In the genomic region with DNA sequence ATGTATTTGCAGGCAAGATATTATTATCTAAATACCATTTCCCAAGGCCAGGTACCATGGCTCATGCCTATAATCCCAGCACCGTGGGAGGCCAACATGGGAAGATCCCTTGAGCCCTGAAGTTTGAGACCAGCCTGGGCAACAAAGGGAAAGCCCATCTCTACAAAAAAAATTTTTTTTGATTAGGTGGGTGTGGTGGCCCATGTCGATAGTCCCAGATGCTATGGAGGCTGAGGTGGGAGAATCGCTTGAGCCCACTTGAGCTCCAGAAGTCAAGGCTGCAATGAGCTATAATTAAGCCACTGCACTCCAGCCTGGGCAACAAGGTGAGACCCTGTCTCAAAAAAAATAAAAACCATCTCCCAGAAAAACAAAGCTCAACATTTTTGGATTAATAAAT, we compare ENCODE assay signal across 10 cellular contexts. TPM values are rescaled to one million over a fixed set of nuclear protein-coding genes. Genes with fewer than 3 reads are reported as not detected.
DNase-seq lines count a peak whose midpoint lies in the region; ATAC-seq and TF ChIP-seq lines count a peak whose summit lies in the region.
"Had no signal": no experiment of that assay in that cellular context is flagged by ENCODE, and none has a peak within 500 bp of the region (broad histone marks: within the 10 kb centered on the region; RNA-seq: fewer than 3 reads in every experiment).

No MANE protein-coding gene starts in this region.

- H3K27ac ChIP-seq in OCI-LY3 (ENCODE audit: low read length) = no peak overlapping the region
- H3K27ac ChIP-seq in trophoblast cell (ENCODE audit: low read depth, low read length) = no peak overlapping the region

- no peak overlapping the region for H2BK120ac ChIP-seq in trophoblast cell (ENCODE audit: insufficient read depth, low read length, poor library complexity)

- no peak overlapping the region for H4K12ac ChIP-seq in trophoblast cell (ENCODE audit: low read depth, low read length)

- peaks cover 14% of the 10 kb centered on the region for H3K4me1 ChIP-seq in OCI-LY3 (ENCODE audit: low read length)
- peaks cover 4 to 12% of the 10 kb centered on the region in 2 experiments for H3K4me1 ChIP-seq in trophoblast cell (ENCODE audit: control insufficient read depth in 1 of 2, insufficient read depth in 2 of 2, low read length in 2 of 2)

- H3K36me3 Mint-ChIP-seq in T-helper 1 cell treated with Interleukin-12 subunit alpha and Interleukin-12 subunit beta and Interleukin-4 antibody, amounts not matched to agents 30 μg/mL and 1 μg/mL, for 36 hours (ENCODE audit: low read depth) = peaks cover 38% of the 10 kb centered on the region
- peaks cover 6% of the 10 kb centered on the region for H3K36me3 Mint-ChIP-seq in effector memory CD8-positive, alpha-beta T cell (ENCODE audit: insufficient read depth)

- no peak overlapping the region for H4K8ac ChIP-seq in trophoblast cell (ENCODE audit: low read depth, low read length)

- H3K4me3 Mint-ChIP-seq in T-helper 1 cell treated with Interleukin-12 subunit alpha and Interleukin-12 subunit beta and Interleukin-4 antibody, amounts not matched to agents 30 μg/mL and 1 μg/mL, for 36 hours = peak overlapping the region; percentile 95
- peak overlapping the region; percentile 82 to 96 for H3K4me3 Mint-ChIP-seq in effector memory CD8-positive, alpha-beta T cell

- peak overlapping the region; percentile 91 for H3K4ac ChIP-seq in trophoblast cell (ENCODE audit: low read depth, low read length)

- WGBS in trophoblast cell (ENCODE audit: extremely low coverage, insufficient coverage, insufficient read length) = no CpG with 5 or more reads among the region's 3 CpGs

- no peak overlapping the region for H2BK12ac ChIP-seq in trophoblast cell (ENCODE audit: low read length)

- no peaks in the 10 kb centered on the region for H3K9me3 Mint-ChIP-seq in T-helper 1 cell treated with Interleukin-12 subunit alpha and Interleukin-12 subunit beta and Interleukin-4 antibody, amounts not matched to agents 30 μg/mL and 1 μg/mL, for 36 hours
- no peaks in the 10 kb centered on the region for H3K9me3 Mint-ChIP-seq in effector memory CD8-positive, alpha-beta T cell
- H3K9me3 Mint-ChIP-seq: activated T-cell treated with anti-CD3 and anti-CD28 coated beads, Interleukin-2, amount 50 U/mL, for 4 hours had no signal

- no peak overlapping the region for H3K9ac ChIP-seq in OCI-LY3 (ENCODE audit: low read length)
- no peak overlapping the region for H3K9ac ChIP-seq in trophoblast cell (ENCODE audit: low read length)

- ATAC-seq in effector memory CD8-positive, alpha-beta T cell (replicated peaks) = no peak
- no peak for ATAC-seq in GM18907 (IDR thresholded peaks at IDR 0.05; ENCODE audit: unreplicated experiment)
- ATAC-seq: activated T-cell treated with anti-CD3 and anti-CD28 coated beads, Interleukin-2, amount 50 U/mL, for 4 hours had no signal

- H3K79me2 ChIP-seq in OCI-LY3 (ENCODE audit: low read length) (peaks cover 41% of the 10 kb centered on the region), trophoblast cell (ENCODE audit: control insufficient read depth, insufficient read depth, low read length, poor library complexity) (peaks cover 14% of the 10 kb centered on the region)

- H3K27me3 Mint-ChIP-seq in T-helper 1 cell treated with Interleukin-12 subunit alpha and Interleukin-12 subunit beta and Interleukin-4 antibody, amounts not matched to agents 30 μg/mL and 1 μg/mL, for 36 hours (ENCODE audit: low read depth) = peaks cover 20% of the 10 kb centered on the region
- H3K27me3 Mint-ChIP-seq in effector memory CD8-positive, alpha-beta T cell = no peaks in the 10 kb centered on the region

- H4K20me1 ChIP-seq in OCI-LY3 (ENCODE audit: insufficient read depth, low read length) = peaks cover 21% of the 10 kb centered on the region

- no peak overlapping the region for H3K18ac ChIP-seq in trophoblast cell (ENCODE audit: low read length)

- no peak overlapping the region for H3K23ac ChIP-seq in trophoblast cell (ENCODE audit: low read length)

- no peaks in the 10 kb centered on the region for H3K9me3 ChIP-seq in OCI-LY3 (ENCODE audit: insufficient read depth, low read length)
- no peaks in the 10 kb centered on the region for H3K9me3 ChIP-seq in trophoblast cell (ENCODE audit: insufficient read depth, low read depth, low read length)

- no peak overlapping the region for H3K14ac ChIP-seq in trophoblast cell (ENCODE audit: low read length)

- no peak overlapping the region for H4K91ac ChIP-seq in trophoblast cell (ENCODE audit: low read depth, low read length)

- H2BK5ac ChIP-seq in trophoblast cell (ENCODE audit: low read depth, low read length, poor library complexity) = no peak overlapping the region

- H3K4me1 Mint-ChIP-seq in T-helper 1 cell treated with Interleukin-12 subunit alpha and Interleukin-12 subunit beta and Interleukin-4 antibody, amounts not matched to agents 30 μg/mL and 1 μg/mL, for 36 hours (ENCODE audit: low read depth) = peaks cover 47% of the 10 kb centered on the region
- peaks cover 15 to 17% of the 10 kb centered on the region in 2 donors for H3K4me1 Mint-ChIP-seq in effector memory CD8-positive, alpha-beta T cell (ENCODE audit: low read depth in 2 of 2)

- H3K27ac Mint-ChIP-seq in T-helper 1 cell treated with Interleukin-12 subunit alpha and Interleukin-12 subunit beta and Interleukin-4 antibody, amounts not matched to agents 30 μg/mL and 1 μg/mL, for 36 hours = peak overlapping the region; percentile 92
- H3K27ac Mint-ChIP-seq in effector memory CD8-positive, alpha-beta T cell = peak overlapping the region in 1 of 2 donors; percentile 87

- H3K4me2 ChIP-seq in OCI-LY3 (ENCODE audit: low read length) (peak overlapping the region; percentile 85), trophoblast cell (ENCODE audit: low read length) (peak overlapping the region; percentile 57)

- H3K36me3 ChIP-seq in OCI-LY3 (replicated peaks; ENCODE audit: low read depth, low read length) = peaks cover 48% of the 10 kb centered on the region
- H3K36me3 ChIP-seq in trophoblast cell (ENCODE audit: control insufficient read depth in 1 of 2, insufficient read depth in 2 of 2, low read length in 2 of 2) = peaks cover 9 to 31% of the 10 kb centered on the region in 2 experiments

- no peak overlapping the region for H2AK5ac ChIP-seq in trophoblast cell (ENCODE audit: low read length)

- H3K79me1 ChIP-seq in trophoblast cell (ENCODE audit: low read length) = peaks cover 10% of the 10 kb centered on the region

- TF ChIP-seq CTCF in OCI-LY3 (IDR thresholded peaks at IDR 0.05; ENCODE audit: low read depth, low read length) = no peak

- H3K4me3 ChIP-seq in OCI-LY3 (ENCODE audit: low read length) = peak overlapping the region; percentile 100
- H3K4me3 ChIP-seq in trophoblast cell (ENCODE audit: low read depth, low read length) = no peak overlapping the region

- DNase-seq in T-helper 1 cell (no peak), trophoblast cell (no peak), activated gamma-delta T cell treated with Interleukin-2 at 50 U/mL for 16 hours (no peak), NCI-H187 treated with DMSO at 0.1 percent for 48 hours (lab: John Stamatoyannopoulos, UW) (no peak)
- no peak for DNase-seq in effector memory CD8-positive, alpha-beta T cell
- DNase-seq: activated T-cell treated with anti-CD3 and anti-CD28 coated beads, Interleukin-2, amount 50 U/mL, for 4 hours; RPMI8226 had no signal

- H3K27me3 ChIP-seq in OCI-LY3 (ENCODE audit: low read depth, low read length) (no peaks in the 10 kb centered on the region), trophoblast cell (ENCODE audit: insufficient read depth, low read length) (no peaks in the 10 kb centered on the region)

- H2AFZ ChIP-seq in OCI-LY3 (ENCODE audit: low read depth, low read length) (no peak overlapping the region), trophoblast cell (ENCODE audit: insufficient read depth, low read length, poor library complexity) (no peak overlapping the region)

RNA-seq across cellular contexts. Expression of gene STMN1, which starts 2.2 kb away (rescaled TPM):
- polyA plus RNA-seq in trophoblast cell (2013) = 444 and 486 TPM in 2 replicates

RNA-seq across cellular contexts. Expression of gene PAQR7, which starts 28.5 kb away (rescaled TPM):
- 13.5 and 14.9 TPM in 2 replicates for polyA plus RNA-seq in trophoblast cell (2013)

RNA-seq across cellular contexts. Expression of gene AUNIP, which starts 44.7 kb away (rescaled TPM):
- polyA plus RNA-seq in trophoblast cell (2013) = 9.2 and 9.4 TPM in 2 replicates
